Comparison of ENCODE assay signal across 8 cellular contexts in the genomic region with DNA sequence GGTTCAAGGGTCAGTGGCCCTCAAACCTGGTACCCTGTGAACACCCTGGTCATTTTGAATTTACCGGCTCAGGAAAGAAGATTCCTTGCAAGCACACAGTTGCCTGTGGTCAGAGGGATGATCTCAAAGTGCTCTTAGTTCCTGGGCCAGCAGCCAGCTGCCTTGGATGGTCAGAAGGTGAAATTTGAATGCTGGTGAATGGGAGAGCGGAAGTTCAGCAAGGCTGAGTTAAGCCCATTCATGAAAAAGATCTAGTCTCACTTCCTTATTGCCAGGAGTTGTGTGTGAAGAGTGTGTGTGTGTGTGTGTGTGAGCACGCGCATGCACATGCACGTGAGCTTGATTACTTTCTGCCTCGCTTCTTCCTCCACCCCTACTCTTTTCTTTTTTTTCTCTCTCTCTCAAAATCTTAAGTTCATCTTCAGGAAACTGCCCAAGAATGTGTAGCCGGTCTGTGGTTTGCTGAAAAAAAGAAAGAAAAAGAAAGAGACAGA.
DNase-seq lines count a peak whose midpoint lies in the region; ATAC-seq and TF ChIP-seq lines count a peak whose summit lies in the region.

No MANE protein-coding gene starts in this region.

- peak overlapping the region; percentile 95 for H3K4me2 ChIP-seq in Karpas-422 (ENCODE audit: low read depth, low read length, poor library complexity, severe bottlenecking)

- no peaks in the 10 kb centered on the region for H3K9me3 ChIP-seq in Karpas-422 (ENCODE audit: low read length)

- peak overlapping the region; percentile 34; the same call in 1 of the 2 replicates for H3K9ac ChIP-seq in Karpas-422 (ENCODE audit: low read length)

- no peaks in the 10 kb centered on the region for H3K9me2 ChIP-seq in Karpas-422 (replicated peaks; ENCODE audit: insufficient read depth, low read length)

- DNase-seq in GM12864 (ENCODE audit: low read depth) (peak; percentile 86), Karpas-422 (peak; percentile 91), amniotic epithelial cell (ENCODE audit: low read depth) (peak; percentile 46), medulla oblongata (ENCODE audit: extremely low spot score) (peak; percentile 83), NCI-H1092 treated with DMSO at 0.1 percent for 48 hours (lab: John Stamatoyannopoulos, UW) (no peak)
- DNase-seq in stimulated activated CD4-positive, alpha-beta T cell treated with anti-CD3 and anti-CD28 coated beads, Interleukin-4, amount 100 ng/mL, for 4 hours = no peak

- H2AFZ ChIP-seq in Karpas-422 (ENCODE audit: low read length) = 0 out of 2 replicates have a peak overlapping the region, but pooled peaks have one; percentile 18

- H3K4me1 ChIP-seq in Karpas-422 (ENCODE audit: low read length) = peaks cover 37% of the 10 kb centered on the region

- H3K27me3 ChIP-seq in Karpas-422 (ENCODE audit: low read length) = no peaks in the 10 kb centered on the region

- H3K27ac ChIP-seq in Karpas-422 (ENCODE audit: low read length) = peak overlapping the region; percentile 77

- H3K4me3 ChIP-seq in GM12864 (ENCODE audit: low read depth, low read length) = peak overlapping the region; percentile 39
- peak overlapping the region; percentile 61 for H3K4me3 ChIP-seq in Karpas-422 (ENCODE audit: low read length)

- H3K79me2 ChIP-seq in Karpas-422 (ENCODE audit: low read length) = no peaks in the 10 kb centered on the region

- no peak for TF ChIP-seq CTCF in GM12864 (IDR thresholded peaks at IDR 0.05; ENCODE audit: low read depth, low read length, missing control alignments)

- no peaks in the 10 kb centered on the region for H4K20me1 ChIP-seq in Karpas-422 (ENCODE audit: insufficient read depth, low read depth, low read length)

- peak; percentile 45 for ATAC-seq in GM21526 (IDR thresholded peaks at IDR 0.05; ENCODE audit: low FRiP score, unreplicated experiment)
- ATAC-seq in GM18873 (IDR thresholded peaks at IDR 0.05; ENCODE audit: low FRiP score, unreplicated experiment) = no peak

- no peaks in the 10 kb centered on the region for H3K36me3 ChIP-seq in Karpas-422 (ENCODE audit: insufficient read depth, low read length)

Comparison
In these comparisons a context has a peak if more than half of its experiments do, and no peak if none do; other contexts are left out.
1. DNase-seq: peak in GM12864 (single experiment), Karpas-422 (single experiment), amniotic epithelial cell (single experiment) and medulla oblongata (single experiment); none in NCI-H1092 treated with DMSO at 0.1 percent for 48 hours (single experiment) and stimulated activated CD4-positive, alpha-beta T cell treated with anti-CD3 and anti-CD28 coated beads, Interleukin-4, amount 100 ng/mL, for 4 hours (0 of 2).